In genomic region chr12:110543252-110543959, GRCh38 we compare ENCODE assay signal across 1 cellular context.
TF ChIP-seq lines count a peak whose summit lies in the region.

No MANE protein-coding gene starts in this region.

TF ChIP-seq in SK-N-SH, 30 proteins besides CTCF, POLR2A, EP300 and RAD21 (continued from another document):
- TF ChIP-seq MAX (IDR thresholded peaks at IDR 0.05; ENCODE audit: low read depth), result no peak
- no peak for TF ChIP-seq CHD2 (IDR thresholded peaks at IDR 0.05; ENCODE audit: low read length, partially characterized antibody)
- no peak for TF ChIP-seq POLR2AphosphoS5 (IDR thresholded peaks at IDR 0.05; ENCODE audit: low read depth, low read length)
- TF ChIP-seq, protein P1, sequence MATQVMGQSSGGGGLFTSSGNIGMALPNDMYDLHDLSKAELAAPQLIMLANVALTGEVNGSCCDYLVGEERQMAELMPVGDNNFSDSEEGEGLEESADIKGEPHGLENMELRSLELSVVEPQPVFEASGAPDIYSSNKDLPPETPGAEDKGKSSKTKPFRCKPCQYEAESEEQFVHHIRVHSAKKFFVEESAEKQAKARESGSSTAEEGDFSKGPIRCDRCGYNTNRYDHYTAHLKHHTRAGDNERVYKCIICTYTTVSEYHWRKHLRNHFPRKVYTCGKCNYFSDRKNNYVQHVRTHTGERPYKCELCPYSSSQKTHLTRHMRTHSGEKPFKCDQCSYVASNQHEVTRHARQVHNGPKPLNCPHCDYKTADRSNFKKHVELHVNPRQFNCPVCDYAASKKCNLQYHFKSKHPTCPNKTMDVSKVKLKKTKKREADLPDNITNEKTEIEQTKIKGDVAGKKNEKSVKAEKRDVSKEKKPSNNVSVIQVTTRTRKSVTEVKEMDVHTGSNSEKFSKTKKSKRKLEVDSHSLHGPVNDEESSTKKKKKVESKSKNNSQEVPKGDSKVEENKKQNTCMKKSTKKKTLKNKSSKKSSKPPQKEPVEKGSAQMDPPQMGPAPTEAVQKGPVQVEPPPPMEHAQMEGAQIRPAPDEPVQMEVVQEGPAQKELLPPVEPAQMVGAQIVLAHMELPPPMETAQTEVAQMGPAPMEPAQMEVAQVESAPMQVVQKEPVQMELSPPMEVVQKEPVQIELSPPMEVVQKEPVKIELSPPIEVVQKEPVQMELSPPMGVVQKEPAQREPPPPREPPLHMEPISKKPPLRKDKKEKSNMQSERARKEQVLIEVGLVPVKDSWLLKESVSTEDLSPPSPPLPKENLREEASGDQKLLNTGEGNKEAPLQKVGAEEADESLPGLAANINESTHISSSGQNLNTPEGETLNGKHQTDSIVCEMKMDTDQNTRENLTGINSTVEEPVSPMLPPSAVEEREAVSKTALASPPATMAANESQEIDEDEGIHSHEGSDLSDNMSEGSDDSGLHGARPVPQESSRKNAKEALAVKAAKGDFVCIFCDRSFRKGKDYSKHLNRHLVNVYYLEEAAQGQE (IDR thresholded peaks at IDR 0.05; ENCODE audit: low read depth, low read length), result no peak
- no peak for TF ChIP-seq ZBTB33 (IDR thresholded peaks at IDR 0.05; ENCODE audit: borderline replicate concordance, low read depth)
- TF ChIP-seq RFX5 (IDR thresholded peaks at IDR 0.05; ENCODE audit: low read length), result no peak
- TF ChIP-seq, protein P2, sequence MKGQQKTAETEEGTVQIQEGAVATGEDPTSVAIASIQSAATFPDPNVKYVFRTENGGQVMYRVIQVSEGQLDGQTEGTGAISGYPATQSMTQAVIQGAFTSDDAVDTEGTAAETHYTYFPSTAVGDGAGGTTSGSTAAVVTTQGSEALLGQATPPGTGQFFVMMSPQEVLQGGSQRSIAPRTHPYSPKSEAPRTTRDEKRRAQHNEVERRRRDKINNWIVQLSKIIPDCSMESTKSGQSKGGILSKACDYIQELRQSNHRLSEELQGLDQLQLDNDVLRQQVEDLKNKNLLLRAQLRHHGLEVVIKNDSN (IDR thresholded peaks at IDR 0.05; ENCODE audit: borderline replicate concordance, low read depth), result no peak
- TF ChIP-seq RCOR1 (IDR thresholded peaks at IDR 0.05; ENCODE audit: low read length), result no peak
- TF ChIP-seq MEF2A (IDR thresholded peaks at IDR 0.05; ENCODE audit: borderline replicate concordance, low read depth), result no peak
- no peak for TF ChIP-seq NFIC (IDR thresholded peaks at IDR 0.05; ENCODE audit: borderline replicate concordance)
- no peak for TF ChIP-seq GATA2 (CRISPR knock-in tag; IDR thresholded peaks at IDR 0.05)
- TF ChIP-seq SIN3A (IDR thresholded peaks at IDR 0.05; ENCODE audit: borderline replicate concordance, low read depth, low read length), result no peak
- TF ChIP-seq FOSL2 (IDR thresholded peaks at IDR 0.05; ENCODE audit: borderline replicate concordance, low read depth), result no peak
